ENCODE assay signal across 8 cellular contexts in genomic region chr16:4200000-4200780, GRCh38.
DNase-seq lines count a peak whose midpoint lies in the region; ATAC-seq and TF ChIP-seq lines count a peak whose summit lies in the region.

No MANE protein-coding gene starts in this region.

- no peaks in the 10 kb centered on the region for H3K36me3 ChIP-seq in iPS-15b (ENCODE audit: control insufficient read depth, insufficient read depth, low read length)

- H3K4me3 ChIP-seq in astrocyte of the cerebellum (ENCODE audit: low read depth, low read length) (no peak overlapping the region), iPS-15b (ENCODE audit: low read depth, low read length) (no peak overlapping the region)

- POLR2A ChIA-PET in HEK293T (lab: Yijun Ruan, JAX) = interaction anchor here (0.7 to 1.2 kb wide), 3 partner anchors 16 to 72 kb away, joined by 3 to 6 read pairs (median 5); no protein-coding TSS in a partner anchor

- CTCF ChIA-PET in HEK293T (lab: Yijun Ruan, JAX) = interaction anchor here (0.6 to 1.1 kb wide), 8 partner anchors 14 to 674 kb away, joined by 3 to 9 read pairs (median 4); partner anchors contain the start of gene SRL

- ATAC-seq in HG03521 (IDR thresholded peaks at IDR 0.05; ENCODE audit: unreplicated experiment) (no peak), HG02763 (IDR thresholded peaks at IDR 0.05; ENCODE audit: unreplicated experiment) (no peak)

- H3K9ac ChIP-seq in iPS-15b (ENCODE audit: low read depth, low read length) = peak overlapping the region; percentile 2

- in situ Hi-C loops in astrocyte of the cerebellum (cut with HindIII; ENCODE audit: low sequenced_read_pairs) = no loop called here

- peak; percentile 50 for TF ChIP-seq CTCF in astrocyte of the cerebellum (IDR thresholded peaks at IDR 0.05; ENCODE audit: low read depth, low read length, missing control alignments)

- DNase-seq in CMK (ENCODE audit: low read depth) (peak; percentile 54), HEK293T (ENCODE audit: extremely low spot score) (peak; percentile 56), OCI-M1 (lab: John Stamatoyannopoulos, UW) (peak; percentile 73), astrocyte of the cerebellum (ENCODE audit: low read depth) (no peak)
- DNase-seq in stimulated activated CD4-positive, alpha-beta T cell treated with anti-CD3 and anti-CD28 coated beads, Interleukin-4, amount 100 ng/mL, for 24 hours = peak; percentile 29

- H3K27me3 ChIP-seq in iPS-15b (ENCODE audit: control insufficient read depth, insufficient read depth, low read length) = no peaks in the 10 kb centered on the region

- peaks cover 2% of the 10 kb centered on the region for H3K4me1 ChIP-seq in iPS-15b (ENCODE audit: control insufficient read depth, insufficient read depth, low read length)

- no peaks in the 10 kb centered on the region for H3K9me3 ChIP-seq in iPS-15b (ENCODE audit: control insufficient read depth, insufficient read depth, low read length)

TF ChIP-seq in HEK293T, 16 proteins besides CTCF, POLR2A, EP300 and RAD21:
- TF ChIP-seq ARNT (IDR thresholded peaks at IDR 0.05) (no peak), ELF4 (IDR thresholded peaks at IDR 0.05) (no peak), BHLHE40 (IDR thresholded peaks at IDR 0.05; ENCODE audit: borderline replicate concordance) (no peak), CTBP1 (IDR thresholded peaks at IDR 0.05; ENCODE audit: borderline replicate concordance) (no peak), TARDBP (IDR thresholded peaks at IDR 0.05) (no peak), NFRKB (IDR thresholded peaks at IDR 0.05) (no peak), SP1 (IDR thresholded peaks at IDR 0.05) (no peak), PKNOX1 (IDR thresholded peaks at IDR 0.05) (no peak), ZNF384 (IDR thresholded peaks at IDR 0.05) (no peak), LEF1 (IDR thresholded peaks at IDR 0.05; ENCODE audit: borderline replicate concordance) (no peak), SUZ12 (IDR thresholded peaks at IDR 0.05) (no peak), FOXK2 (IDR thresholded peaks at IDR 0.05) (no peak), FOXM1 (IDR thresholded peaks at IDR 0.05; ENCODE audit: borderline replicate concordance) (no peak), FOXA1 (IDR thresholded peaks at IDR 0.05) (no peak), HDGF (IDR thresholded peaks at IDR 0.05; ENCODE audit: borderline replicate concordance) (no peak)
